Comparison of ENCODE assay signal across 14 cellular contexts in the genomic region with DNA sequence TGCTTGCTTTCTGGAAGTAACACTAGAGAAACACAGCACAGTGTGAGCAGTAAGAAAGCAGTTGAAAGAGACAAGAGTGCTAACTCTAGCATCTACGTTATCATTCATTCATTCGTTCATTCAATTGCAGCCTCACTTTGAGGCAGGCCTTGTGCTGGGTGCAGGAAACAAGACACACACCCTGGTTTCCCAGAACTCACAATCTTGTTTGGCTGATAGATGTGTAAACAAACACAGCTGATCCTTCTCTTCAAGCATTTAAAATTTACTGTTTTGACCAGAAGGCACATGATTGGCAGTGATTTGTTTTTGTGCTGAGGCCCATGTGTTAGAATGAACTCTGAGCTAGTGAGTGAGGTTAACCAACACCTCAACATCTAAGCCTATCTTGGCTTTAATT. TPM values are rescaled to one million over a fixed set of nuclear protein-coding genes. Genes with fewer than 3 reads are reported as not detected.
A peak's percentile ranks its signal among the peaks of the same experiment; 100 is the strongest.
DNase-seq lines count a peak whose midpoint lies in the region; ATAC-seq, FAIRE-seq and TF ChIP-seq lines count a peak whose summit lies in the region.
"Had no signal": no experiment of that assay in that cellular context is flagged by ENCODE, and none has a peak within 500 bp of the region (broad histone marks: within the 10 kb centered on the region; RNA-seq: fewer than 3 reads in every experiment).

No MANE protein-coding gene starts in this region.

- no peak for FAIRE-seq in H1 (lab: Jason Lieb, UNC)
- no peak for FAIRE-seq in pancreas (lab: Jason Lieb, UNC)
- FAIRE-seq: GM12878 had no signal

- H3K36me3 ChIP-seq in H1 (ENCODE audit: control insufficient read depth in 2 of 4, insufficient read depth in 4 of 4, low read length in 3 of 4) (no peaks in the 10 kb centered on the region), pancreas (no peaks in the 10 kb centered on the region)
- H3K36me3 ChIP-seq: BLaER1, HAP-1 had no signal

- no peak overlapping the region for H2BK5ac ChIP-seq in H1 (ENCODE audit: low read depth, low read length)

- H2AK5ac ChIP-seq in H1 (ENCODE audit: low read depth, low read length): no peak overlapping the region

- no peak for TF ChIP-seq POLR2A in H1 (IDR thresholded peaks at IDR 0.05; ENCODE audit: control extremely low read depth in 1 of 2, low read depth in 2 of 2, low read length in 2 of 2)

- H3K14ac ChIP-seq in H1 (ENCODE audit: insufficient read length): no peak overlapping the region

- H2BK15ac ChIP-seq in H1 (ENCODE audit: low read length): no peak overlapping the region

- H4K5ac ChIP-seq in H1 (ENCODE audit: insufficient read length, low read depth, low read length): no peak overlapping the region

- H2BK12ac ChIP-seq in H1 (ENCODE audit: low read depth, low read length): no peak overlapping the region

- H4K8ac ChIP-seq in H1 (ENCODE audit: extremely low read depth, insufficient read depth, low read length): no peak overlapping the region

- CTCF ChIA-PET in H1 (lab: Charles Lee; ENCODE audit: partially characterized antibody): interaction anchor here (1.0 to 1.7 kb wide), 3 partner anchors 20 to 186 kb away, joined by 3 read pairs; no protein-coding TSS in a partner anchor

- H4K91ac ChIP-seq in H1 (replicated peaks; ENCODE audit: insufficient read length, low read length): no peak overlapping the region

- H3K79me2 ChIP-seq in H1 (ENCODE audit: control insufficient read depth in 1 of 2, insufficient read depth in 2 of 2, low read length in 2 of 2): no peaks in the 10 kb centered on the region

- WGBS in H1 (ENCODE audit: extremely low coverage in 1 of 2, insufficient coverage in 1 of 2, insufficient read length in 1 of 2, insufficient replicate concordance in 2 of 2, low coverage in 1 of 2, low lambda C conversion rate in 2 of 2, missing lambda C conversion rate in 1 of 2), 2 experiments: 93% methylated on average over 2 of the region's 2 CpGs; no CpG with 5 or more reads in 1 of the 2 experiments
- 33 to 51% methylated on average over 2 of the region's 2 CpGs for WGBS in pancreas, 2 donors

- no peak overlapping the region for H3K27ac ChIP-seq in H1 (ENCODE audit: low read depth, low read length)
- H3K27ac ChIP-seq in pancreas: no peak overlapping the region
- H3K27ac ChIP-seq: BLaER1 had no signal

- H2AFZ ChIP-seq in H1 (ENCODE audit: low read length): peak overlapping the region; percentile 87; the same call in 1 of the 2 replicates

- DNase-seq in NCI-H82 (lab: John Stamatoyannopoulos, UW) (peak; percentile 6), NCI-H82 treated with DMSO at 0.1 percent for 48 hours (lab: John Stamatoyannopoulos, UW; ENCODE audit: unreplicated experiment) (no peak), NCI-H69 (lab: John Stamatoyannopoulos, UW) (peak; percentile 38), H1 (ENCODE audit: low read depth in 1 of 2, low spot score in 2 of 2) (no peak), pancreas (no peak), posterior cingulate gyrus (no peak), D341Med (ENCODE audit: low spot score) (no peak)
- DNase-seq: 8988T; CD4-positive, alpha-beta memory T cell; DMS79 treated with DMSO at 0.1 percent for 48 hours had no signal

- no peak overlapping the region for H3K23ac ChIP-seq in H1 (ENCODE audit: insufficient read length)

- no peaks in the 10 kb centered on the region for H3K79me1 ChIP-seq in H1 (ENCODE audit: low read depth, low read length)

- no peak overlapping the region for H3K4ac ChIP-seq in H1 (replicated peaks; ENCODE audit: insufficient read length, low read depth, low read length)

- no peak overlapping the region; the same call in 1 of the 2 replicates for H3K18ac ChIP-seq in H1 (ENCODE audit: extremely low read depth, low read length)

- no peak overlapping the region for H3K56ac ChIP-seq in H1 (replicated peaks; ENCODE audit: insufficient read length, low read depth, low read length)

- intact Hi-C loops in pancreas (cut with DNase I): no loop called here
- intact Hi-C loops in posterior cingulate gyrus (cut with DNase I): no loop called here

- H3K9me3 ChIP-seq in H1 (ENCODE audit: insufficient read depth in 2 of 2, low read depth in 1 of 2, low read length in 1 of 2): no peaks in the 10 kb centered on the region; a peak in 1 of 4 replicates
- H3K9me3 ChIP-seq in pancreas: no peaks in the 10 kb centered on the region
- H3K9me3 ChIP-seq: HAP-1 had no signal

- ATAC-seq in pancreas (peak in 3 of 4 donors; percentile 77 to 86 (median 79)), HG02938 (IDR thresholded peaks at IDR 0.05; ENCODE audit: unreplicated experiment) (no peak)
- ATAC-seq: GM12878 had no signal

- H3K9ac ChIP-seq in H1 (replicated peaks in 1 of 4; ENCODE audit: extremely low read depth in 1 of 4, low read depth in 3 of 4, low read length in 3 of 4): no peak overlapping the region; a peak in 1 of 7 replicates
- H3K9ac ChIP-seq: BLaER1 had no signal

- H3K4me1 ChIP-seq in H1 (replicated peaks in 1 of 4; ENCODE audit: control insufficient read depth in 3 of 4, insufficient read depth in 4 of 4, low read length in 3 of 4) (no peaks in the 10 kb centered on the region), pancreas (peaks cover 0 to 15% (median 0%) of the 10 kb centered on the region in 3 donors)
- H3K4me1 ChIP-seq: BLaER1, HAP-1 had no signal

- POLR2A ChIA-PET in H1 (lab: Charles Lee; ENCODE audit: partially characterized antibody): no interaction called here

- TF ChIP-seq CTCF in H1 (IDR thresholded peaks at IDR 0.05; ENCODE audit: control extremely low read depth in 1 of 3, insufficient read depth in 1 of 3, low read depth in 1 of 3, low read length in 3 of 3): no peak
- TF ChIP-seq CTCF in pancreas (IDR thresholded peaks at IDR 0.05): no peak

- H3K4me2 ChIP-seq in H1 (ENCODE audit: insufficient read depth in 1 of 2, low read depth in 2 of 2, low read length in 2 of 2): no peak overlapping the region
- H3K4me2 ChIP-seq: BLaER1 had no signal

- no peaks in the 10 kb centered on the region for H4K20me1 ChIP-seq in H1 (replicated peaks in 1 of 2; ENCODE audit: control insufficient read depth in 1 of 2, insufficient read depth in 2 of 2, low read length in 2 of 2)
- H4K20me1 ChIP-seq: BLaER1 had no signal

- H3K4me3 ChIP-seq in H1 (ENCODE audit: extremely low read depth in 1 of 4, insufficient read depth in 2 of 4, low read depth in 3 of 4, low read length in 4 of 4) (no peak overlapping the region), pancreas (no peak overlapping the region)
- H3K4me3 ChIP-seq: BLaER1, GM12878, HAP-1 had no signal

- no peak for TF ChIP-seq RAD21 in H1 (IDR thresholded peaks at IDR 0.05 in 1 of 2, conservative IDR thresholded peaks at IDR 0.05 in 1 of 2; ENCODE audit: low read depth in 2 of 2, low read length in 2 of 2)

- H3K23me2 ChIP-seq in H1 (ENCODE audit: low read depth, low read length): no peaks in the 10 kb centered on the region

- H2BK20ac ChIP-seq in H1 (ENCODE audit: low read length): no peak overlapping the region

- H3K27me3 ChIP-seq in H1 (replicated peaks in 1 of 4; ENCODE audit: control insufficient read depth in 3 of 4, extremely low read depth in 1 of 4, insufficient read depth in 3 of 4, low read length in 3 of 4) (no peaks in the 10 kb centered on the region), pancreas (no peaks in the 10 kb centered on the region)
- H3K27me3 ChIP-seq: BLaER1 had no signal

- no peak overlapping the region for H2BK120ac ChIP-seq in H1 (replicated peaks; ENCODE audit: low read depth, low read length)

- no peak for TF ChIP-seq EP300 in H1 (IDR thresholded peaks at IDR 0.05; ENCODE audit: borderline replicate concordance in 1 of 2, low read depth in 2 of 2, low read length in 2 of 2)

TF ChIP-seq in H1, 55 proteins besides CTCF, POLR2A, EP300 and RAD21 (continues in another document):
- TF ChIP-seq KDM4A (IDR thresholded peaks at IDR 0.05; ENCODE audit: low read depth, low read length, severe bottlenecking) (no peak), CREB1 (IDR thresholded peaks at IDR 0.05) (no peak), RFX5 (IDR thresholded peaks at IDR 0.05; ENCODE audit: borderline replicate concordance, low read depth, low read length) (no peak), NRF1 (IDR thresholded peaks at IDR 0.05; ENCODE audit: low read depth, low read length) (no peak), GABPA (IDR thresholded peaks at IDR 0.05; ENCODE audit: borderline replicate concordance, insufficient read depth, low read length) (no peak), TAF1 (IDR thresholded peaks at IDR 0.05; ENCODE audit: low read depth, low read length) (no peak), SRF (IDR thresholded peaks at IDR 0.05; ENCODE audit: low read depth, low read length) (no peak), SUZ12 (IDR thresholded peaks at IDR 0.05; ENCODE audit: low read length) (no peak), NANOG (IDR thresholded peaks at IDR 0.05; ENCODE audit: insufficient read depth, low read depth, low read length, poor library complexity, severe bottlenecking) (no peak), YY1 (IDR thresholded peaks at IDR 0.05; ENCODE audit: low read depth, low read length) (no peak), RNF2 (IDR thresholded peaks at IDR 0.05; ENCODE audit: borderline replicate concordance, low read depth, low read length, missing control alignments, poor library complexity, severe bottlenecking) (no peak), SP2 (IDR thresholded peaks at IDR 0.05; ENCODE audit: low read length) (no peak), RXRA (IDR thresholded peaks at IDR 0.05; ENCODE audit: insufficient read depth, low read depth, low read length) (no peak), TAF7 (optimal IDR thresholded peaks at IDR 0.05; ENCODE audit: borderline replicate concordance, low read depth, low read length) (no peak), ASH2L (IDR thresholded peaks at IDR 0.05; ENCODE audit: low read length) (no peak)
- TF ChIP-seq, protein P1, sequence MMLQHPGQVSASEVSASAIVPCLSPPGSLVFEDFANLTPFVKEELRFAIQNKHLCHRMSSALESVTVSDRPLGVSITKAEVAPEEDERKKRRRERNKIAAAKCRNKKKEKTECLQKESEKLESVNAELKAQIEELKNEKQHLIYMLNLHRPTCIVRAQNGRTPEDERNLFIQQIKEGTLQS (IDR thresholded peaks at IDR 0.05; ENCODE audit: insufficient read depth, low read depth, low read length): no peak

RNA-seq across cellular contexts. Expression of a gene that starts 20.4 kb away (rescaled TPM):
- total RNA-seq in H1 (2021; fragmentation: NEBNext Ultra II Directional; extraction: Animal tissue kit (Norgen Biotek cat#: 25700)): 1.0 and 1.2 TPM in 2 replicates
- polyA plus RNA-seq in H1 (2011; rRNA removed): 0.58 and 0.94 TPM in 2 replicates
- 0.65 TPM for polyA plus RNA-seq in H1 (2011; cell fraction: cytosol; rRNA removed)
- 0.84 TPM for polyA plus RNA-seq in H1 (2011; cell fraction: nucleus; rRNA removed)
- polyA plus RNA-seq in H1 (2012, experiment 1 of 2): 0.97 to 1.9 TPM (median 1.1 TPM) in 4 replicates
- polyA plus RNA-seq in H1 (2012, experiment 2 of 2): 0.12 TPM
- 0.20 TPM for polyA plus RNA-seq in H1 (2013, experiment 1 of 2)
- polyA plus RNA-seq in H1 (2013, experiment 2 of 2): 0.24 TPM
- 2.1 and 5.3 TPM in 2 replicates for polyA minus RNA-seq in H1 (2011; rRNA and poly(A)+ RNA removed)
- 1.5 TPM for polyA minus RNA-seq in H1 (2011; cell fraction: cytosol; rRNA and poly(A)+ RNA removed)
- polyA minus RNA-seq in H1 (2011; cell fraction: nucleus; rRNA and poly(A)+ RNA removed): 3.4 TPM
- 10 to 100 TPM in 2 of 6 donors, 1 to 10 TPM in 4; 8.2 to 17.9 (median 9.8) TPM for total RNA-seq in pancreas
- 10 to 100 TPM in 1 of 2 donors, 1 to 10 TPM in 1; 5.3 to 13.0 TPM for polyA plus RNA-seq in pancreas

Comparison
In these comparisons a context has a peak if more than half of its experiments do, and no peak if none do; other contexts are left out.
1. DNase-seq: peak in NCI-H82 (single experiment) and NCI-H69 (single experiment); none in NCI-H82 treated with DMSO at 0.1 percent for 48 hours (single experiment), H1 (0 of 2), pancreas (0 of 6), posterior cingulate gyrus (0 of 10) and D341Med (single experiment).